Comparison of ENCODE assay signal across 27 cellular contexts in genomic region chr21:15298306-15298705, GRCh38.
"Had no signal": no experiment of that assay in that cellular context is flagged by ENCODE, and none has a peak within 500 bp of the region (broad histone marks: within the 10 kb centered on the region; RNA-seq: fewer than 3 reads in every experiment).

No MANE protein-coding gene starts in this region.

- H3K36me3 ChIP-seq: adrenal gland, breast epithelium, gastrocnemius medialis, heart left ventricle, WERI-Rb-1 had no signal

- H3K4me3 ChIP-seq: adrenal gland, body of pancreas, breast epithelium, gastrocnemius medialis, heart left ventricle had no signal

- H3K27ac ChIP-seq: adrenal gland, body of pancreas, breast epithelium, foreskin keratinocyte, gastrocnemius medialis, heart left ventricle, WERI-Rb-1 had no signal

- DNase-seq: activated B cell treated with CpG ODN at 0.5 μM for 24 hours; activated CD4-positive, alpha-beta T cell treated with anti-CD3 and anti-CD28 coated beads for 48 hours; activated CD4-positive, alpha-beta T cell treated with anti-CD3 and anti-CD28 coated beads, Interleukin-2, amount 50 U/mL, for 1 hour; activated CD4-positive, alpha-beta T cell treated with anti-CD3 and anti-CD28 coated beads, Interleukin-2, amount 50 U/mL, for 48 hours; activated CD8-positive, alpha-beta memory T cell treated with anti-CD3 and anti-CD28 coated beads for 24 hours; activated CD8-positive, alpha-beta T cell treated with anti-CD3 and anti-CD28 coated beads for 36 hours; activated effector memory CD4-positive, alpha-beta T cell treated with Interleukin-2 at 50 U/mL for 16 hours; activated gamma-delta T cell treated with Interleukin-2 at 50 U/mL for 16 hours; activated naive CD4-positive, alpha-beta T cell treated with anti-CD3 and anti-CD28 coated beads for 36 hours; activated naive CD8-positive, alpha-beta T cell treated with anti-CD3 and anti-CD28 coated beads for 36 hours; activated naive CD8-positive, alpha-beta T cell treated with anti-CD3 and anti-CD28 coated beads, Interleukin-2, amount 50 U/mL, for 24 hours; activated T-cell treated with anti-CD3 and anti-CD28 coated beads, Interleukin-2, amount 50 U/mL, for 4 hours; adrenal gland; amygdala; aorta; body of pancreas; cortex of kidney; dermis blood vessel endothelial cell; effector CD8-positive, alpha-beta T cell; foreskin keratinocyte; gastrocnemius medialis; glutamatergic neuron; heart left ventricle; T-cell; T1000; WERI-Rb-1 had no signal

- H3K9me3 ChIP-seq: adrenal gland, body of pancreas, breast epithelium, gastrocnemius medialis, heart left ventricle had no signal

- H3K4me1 ChIP-seq: adrenal gland, breast epithelium, heart left ventricle had no signal

- H3K27me3 ChIP-seq: adrenal gland, body of pancreas, breast epithelium, foreskin keratinocyte, gastrocnemius medialis, heart left ventricle had no signal
